ENCODE assay signal across 11 cellular contexts in genomic region chr5:76084496-76085285, GRCh38. TPM values are rescaled to one million over a fixed set of nuclear protein-coding genes. Genes with fewer than 3 reads are reported as not detected.
DNase-seq lines count a peak whose midpoint lies in the region; ATAC-seq, FAIRE-seq and TF ChIP-seq lines count a peak whose summit lies in the region.
"Had no signal": no experiment of that assay in that cellular context is flagged by ENCODE, and none has a peak within 500 bp of the region (broad histone marks: within the 10 kb centered on the region; RNA-seq: fewer than 3 reads in every experiment).

No MANE protein-coding gene starts in this region.

- peaks cover 6% of the 10 kb centered on the region for H3K4me1 Mint-ChIP-seq in astrocyte (ENCODE audit: low read depth, unreplicated experiment)
- peaks cover 7 to 27% of the 10 kb centered on the region in 2 donors for H3K4me1 Mint-ChIP-seq in natural killer cell

- H3K9me2 ChIP-seq in MM.1S (replicated peaks; ENCODE audit: insufficient read depth, low read length) = no peaks in the 10 kb centered on the region

- H3K9me3 ChIP-seq in MM.1S (replicated peaks; ENCODE audit: insufficient read depth, low read length) (no peaks in the 10 kb centered on the region), astrocyte (ENCODE audit: insufficient read depth, low read depth, low read length) (no peaks in the 10 kb centered on the region)
- H3K9me3 ChIP-seq: pancreas had no signal

- H3K4me3 Mint-ChIP-seq in astrocyte (ENCODE audit: unreplicated experiment) (peak overlapping the region; percentile 57), natural killer cell (peak overlapping the region; percentile 69)

- intact Hi-C loops in natural killer cell (cut with micrococcal nuclease) = no loop called here

- H3K4me2 ChIP-seq in MM.1S (ENCODE audit: low read depth, low read length) = peak overlapping the region; percentile 97
- peak overlapping the region; percentile 78 for H3K4me2 ChIP-seq in astrocyte (ENCODE audit: low read length)

- H4K20me1 ChIP-seq in MM.1S (ENCODE audit: insufficient read depth, low read length) = no peaks in the 10 kb centered on the region
- H4K20me1 ChIP-seq in astrocyte (ENCODE audit: insufficient read depth, low read length) = no peaks in the 10 kb centered on the region

- H3K27me3 ChIP-seq in MM.1S (replicated peaks; ENCODE audit: insufficient read depth, low read length) = no peaks in the 10 kb centered on the region
- peaks cover 51% of the 10 kb centered on the region for H3K27me3 ChIP-seq in astrocyte (ENCODE audit: insufficient read depth, low read length)
- peaks cover 50% of the 10 kb centered on the region for H3K27me3 ChIP-seq in brain microvascular endothelial cell (replicated peaks)

- H3K9ac ChIP-seq in MM.1S (ENCODE audit: low read length) (peak overlapping the region; percentile 89), astrocyte (ENCODE audit: low read length) (no peak overlapping the region)

- peaks cover 16% of the 10 kb centered on the region for H3F3A ChIP-seq in MM.1S (ENCODE audit: insufficient read depth, low read length)

- DNase-seq in Daoy (ENCODE audit: low read depth) (peak; percentile 15), MM.1S (peak; percentile 83), astrocyte (ENCODE audit: low read depth) (no peak), natural killer cell (no peak), H4 (ENCODE audit: low spot score) (no peak), brain microvascular endothelial cell (no peak), G401 (ENCODE audit: low spot score) (no peak)
- DNase-seq: tibial artery had no signal

- ATAC-seq in natural killer cell (peak in 2 of 3 donors; percentile 31 to 62), HG02798 (IDR thresholded peaks at IDR 0.05; ENCODE audit: poor library complexity, unreplicated experiment) (no peak)

- H3K4me1 ChIP-seq in MM.1S (ENCODE audit: low read length) (peaks cover 4% of the 10 kb centered on the region; the same call in 1 of the 2 replicates), astrocyte (ENCODE audit: insufficient read depth, low read length) (no peaks in the 10 kb centered on the region)

- H3K36me3 Mint-ChIP-seq in astrocyte (ENCODE audit: low read depth, unreplicated experiment) (no peaks in the 10 kb centered on the region), natural killer cell (no peaks in the 10 kb centered on the region)

- H3K27ac Mint-ChIP-seq in astrocyte (ENCODE audit: unreplicated experiment) (no peak overlapping the region), natural killer cell (no peak overlapping the region)

- H3K4me3 ChIP-seq in MM.1S (ENCODE audit: low read length) = peak overlapping the region; percentile 72
- no peak overlapping the region for H3K4me3 ChIP-seq in astrocyte (ENCODE audit: insufficient read depth, low read depth, low read length)
- H3K4me3 ChIP-seq in brain microvascular endothelial cell (ENCODE audit: low read depth, low read length) = no peak overlapping the region
- H3K4me3 ChIP-seq: tibial artery had no signal

- H3K9me3 Mint-ChIP-seq in astrocyte (ENCODE audit: unreplicated experiment) = no peaks in the 10 kb centered on the region
- H3K9me3 Mint-ChIP-seq in natural killer cell = no peaks in the 10 kb centered on the region

- H3K79me2 ChIP-seq in MM.1S (ENCODE audit: low read length) = peaks cover 28% of the 10 kb centered on the region
- H3K79me2 ChIP-seq in astrocyte (ENCODE audit: insufficient read depth, low read length) = no peaks in the 10 kb centered on the region

- peak overlapping the region; percentile 93 for H2AFZ ChIP-seq in MM.1S (ENCODE audit: low read length)
- peak overlapping the region; percentile 18 for H2AFZ ChIP-seq in astrocyte (ENCODE audit: low read depth, low read length)

- in situ Hi-C loops in brain microvascular endothelial cell (cut with HindIII; ENCODE audit: low pct_ligation_motif_present, low sequenced_read_pairs) = no loop called here
- in situ Hi-C loops in G401 (cut with HindIII; ENCODE audit: low sequenced_read_pairs) = no loop called here

- H3K27ac ChIP-seq in MM.1S (ENCODE audit: low read length) = peak overlapping the region; percentile 88
- H3K27ac ChIP-seq in astrocyte (ENCODE audit: low read depth, low read length) = no peak overlapping the region
- no peak overlapping the region for H3K27ac ChIP-seq in brain microvascular endothelial cell
- H3K27ac ChIP-seq: pancreas, tibial artery had no signal

- H3K36me3 ChIP-seq in MM.1S (replicated peaks; ENCODE audit: insufficient read depth, low read length) (no peaks in the 10 kb centered on the region), astrocyte (ENCODE audit: insufficient read depth, low read length) (no peaks in the 10 kb centered on the region), brain microvascular endothelial cell (replicated peaks) (no peaks in the 10 kb centered on the region)
- H3K36me3 ChIP-seq: pancreas, tibial artery had no signal

- no peak for FAIRE-seq in astrocyte (lab: Jason Lieb, UNC)
- FAIRE-seq: pancreas had no signal

- TF ChIP-seq CTCF in MM.1S (IDR thresholded peaks at IDR 0.05; ENCODE audit: low read length) = no peak
- no peak for TF ChIP-seq CTCF in astrocyte (IDR thresholded peaks at IDR 0.05; ENCODE audit: insufficient read depth, low read depth, low read length)
- no peak for TF ChIP-seq CTCF in natural killer cell (IDR thresholded peaks at IDR 0.05)
- no peak for TF ChIP-seq CTCF in brain microvascular endothelial cell (IDR thresholded peaks at IDR 0.05; ENCODE audit: low read depth, low read length, missing control alignments)

- H3K27me3 Mint-ChIP-seq in astrocyte (ENCODE audit: low read depth, unreplicated experiment) (peaks cover 67% of the 10 kb centered on the region), natural killer cell (ENCODE audit: low read depth in 2 of 2) (peaks cover 67 to 77% of the 10 kb centered on the region in 2 donors)

RNA-seq across cellular contexts. Expression of gene SV2C, which starts 1.5 kb away (rescaled TPM):
- total RNA-seq in Daoy (2014; rRNA removed; shearing (Covaris generic)) = 0.03 and 0.11 TPM in 2 replicates
- 0.05 TPM in 2 replicates for total RNA-seq in astrocyte
- total RNA-seq in natural killer cell = not detected
- 0.04 TPM in 1 of 2 replicates, not detected in the other for total RNA-seq in H4 (2014; rRNA removed; shearing (Covaris generic))
- total RNA-seq in G401 (2014; rRNA removed; shearing (Covaris generic)) = 0.43 and 0.85 TPM in 2 replicates
- total RNA-seq: epithelial cell of proximal tubule had no signal

Comparison
In these comparisons a context has a peak if more than half of its experiments do, and no peak if none do; other contexts are left out.
1. DNase-seq: peak in Daoy (single experiment) and MM.1S (single experiment); none in astrocyte (single experiment), natural killer cell (single experiment), H4 (single experiment), brain microvascular endothelial cell (single experiment) and G401 (single experiment).